11 cellular contexts compared by ENCODE assay signal in genomic region chr5:59357421-59357977, GRCh38.
DNase-seq lines count a peak whose midpoint lies in the region; ATAC-seq and TF ChIP-seq lines count a peak whose summit lies in the region.
"Had no signal": no experiment of that assay in that cellular context is flagged by ENCODE, and none has a peak within 500 bp of the region (broad histone marks: within the 10 kb centered on the region; RNA-seq: fewer than 3 reads in every experiment).

No MANE protein-coding gene starts in this region.

- H3K27me3 Mint-ChIP-seq in GM23338 (ENCODE audit: insufficient read depth, low read depth, poor library complexity) = peaks cover 3% of the 10 kb centered on the region
- H3K27me3 Mint-ChIP-seq: activated B cell treated with CpG ODN at 0.5 μM for 24 hours had no signal

- 22 to 23% methylated on average over 8 of the region's 8 CpGs for WGBS in heart right ventricle, 2 donors

- peak; percentile 59 for ATAC-seq in GM23338
- peak in 6 of 8 donors; percentile 48 to 84 (median 68) for ATAC-seq in heart right ventricle
- ATAC-seq in GM19397 (IDR thresholded peaks at IDR 0.05; ENCODE audit: unreplicated experiment) = no peak
- ATAC-seq in HG02610 (IDR thresholded peaks at IDR 0.05; ENCODE audit: unreplicated experiment) = no peak
- ATAC-seq in GM19467 (IDR thresholded peaks at IDR 0.05; ENCODE audit: unreplicated experiment) = no peak

- H3K4me2 ChIP-seq in GM23338 = peak overlapping the region; percentile 36

- in situ Hi-C loops in SK-MEL-5 (cut with HindIII; ENCODE audit: low pct_unique_long_range_greater_than_20kb, low sequenced_read_pairs) = no loop called here

- intact Hi-C loops in heart right ventricle (cut with DNase I) = loop anchor here in 3 of 10 donors (10.0 kb wide), 3 partner anchors 83 to 323 kb away; no protein-coding TSS in a partner anchor

- no peaks in the 10 kb centered on the region for H3K9me3 ChIP-seq in heart right ventricle
- H3K9me3 ChIP-seq: BE2C had no signal

- DNase-seq in GM23338 (ENCODE audit: low spot score) (peak; percentile 44), SK-MEL-5 (ENCODE audit: low read depth, low spot score) (peak; percentile 52), heart right ventricle (peak; percentile 11 to 14), non-pigmented ciliary epithelial cell (ENCODE audit: low read depth) (peak; percentile 44), NAMALWA (ENCODE audit: low spot score) (no peak)
- DNase-seq: activated B cell treated with CpG ODN at 0.5 μM for 24 hours; activated effector memory CD4-positive, alpha-beta T cell treated with Interleukin-2 at 50 U/mL for 16 hours; BE2C had no signal

- 0 out of 2 replicates have a peak overlapping the region, but pooled peaks have one; percentile 3 for H2AFZ ChIP-seq in GM23338

- no peaks in the 10 kb centered on the region for H3F3A ChIP-seq in GM23338 (replicated peaks; ENCODE audit: low read depth)

- H3K4me3 Mint-ChIP-seq in GM23338 = no peak overlapping the region
- H3K4me3 Mint-ChIP-seq: activated B cell treated with CpG ODN at 0.5 μM for 24 hours had no signal

- H3K36me3 ChIP-seq in GM23338 (ENCODE audit: insufficient read depth) (no peaks in the 10 kb centered on the region), heart right ventricle (no peaks in the 10 kb centered on the region)
- H3K36me3 ChIP-seq: BE2C had no signal

- H3K4me1 ChIP-seq in GM23338 (ENCODE audit: insufficient read depth) (peaks cover 31% of the 10 kb centered on the region), heart right ventricle (peaks cover 0 to 47% (median 37%) of the 10 kb centered on the region in 9 donors)

- H3K36me3 Mint-ChIP-seq in GM23338 (ENCODE audit: low read depth) = no peaks in the 10 kb centered on the region

- H3K9me2 ChIP-seq in GM23338 (ENCODE audit: insufficient read depth) = no peaks in the 10 kb centered on the region

- no peaks in the 10 kb centered on the region for H3K9me3 Mint-ChIP-seq in GM23338
- H3K9me3 Mint-ChIP-seq: activated B cell treated with CpG ODN at 0.5 μM for 24 hours had no signal

- H4K20me1 ChIP-seq in GM23338 (replicated peaks; ENCODE audit: insufficient read depth) = no peaks in the 10 kb centered on the region

- H3K27me3 ChIP-seq in GM23338 (ENCODE audit: insufficient read depth) = no peaks in the 10 kb centered on the region
- H3K27me3 ChIP-seq in heart right ventricle = no peaks in the 10 kb centered on the region
- H3K27me3 ChIP-seq: BE2C had no signal

- H3K4me3 ChIP-seq in GM23338 (no peak overlapping the region), heart right ventricle (peak overlapping the region in 5 of 10 donors; percentile 40 to 55 (median 50))

- TF ChIP-seq CTCF in GM23338 (conservative IDR thresholded peaks at IDR 0.05; ENCODE audit: low read depth in 2 of 2) (no peak), heart right ventricle (IDR thresholded peaks at IDR 0.05) (no peak)

- peaks cover 36% of the 10 kb centered on the region for H3K4me1 Mint-ChIP-seq in GM23338
- H3K4me1 Mint-ChIP-seq: activated B cell treated with CpG ODN at 0.5 μM for 24 hours had no signal

- H3K27ac ChIP-seq in GM23338 (ENCODE audit: low read depth) (peak overlapping the region; percentile 23; the same call in 1 of the 2 replicates), heart right ventricle (peak overlapping the region in 9 of 10 donors; percentile 18 to 83 (median 75))

- H3K79me2 ChIP-seq in GM23338 (replicated peaks; ENCODE audit: insufficient read depth) = no peaks in the 10 kb centered on the region

- H3K27ac Mint-ChIP-seq in GM23338 = peak overlapping the region; percentile 46
- H3K27ac Mint-ChIP-seq: activated B cell treated with CpG ODN at 0.5 μM for 24 hours had no signal

TF ChIP-seq in GM23338, 12 proteins besides CTCF, POLR2A, EP300 and RAD21 (continues in another document):
- TF ChIP-seq ZNF331 (CRISPR knock-in tag; IDR thresholded peaks at IDR 0.05; ENCODE audit: low read depth) (no peak), REST (IDR thresholded peaks at IDR 0.05; ENCODE audit: unreplicated experiment) (no peak), STAT1 (IDR thresholded peaks at IDR 0.05; ENCODE audit: unreplicated experiment) (no peak), ETS1 (IDR thresholded peaks at IDR 0.05) (no peak), POLR2AphosphoS5 (IDR thresholded peaks at IDR 0.05; ENCODE audit: low read depth) (no peak), NANOG (IDR thresholded peaks at IDR 0.05; ENCODE audit: borderline replicate concordance) (no peak), JUNB (IDR thresholded peaks at IDR 0.05; ENCODE audit: unreplicated experiment) (no peak), EZH2 (IDR thresholded peaks at IDR 0.05; ENCODE audit: low read depth, unreplicated experiment) (no peak), ZNF114 (CRISPR knock-in tag; IDR thresholded peaks at IDR 0.05) (no peak), EZH2phosphoT487 (IDR thresholded peaks at IDR 0.05; ENCODE audit: unreplicated experiment) (no peak)

Comparison
In these comparisons a context has a peak if more than half of its experiments do, and no peak if none do; other contexts are left out.
1. ATAC-seq: peak in GM23338 (single experiment) and heart right ventricle (6 of 8); none in GM19397 (single experiment), HG02610 (single experiment) and GM19467 (single experiment).